In the genomic region with DNA sequence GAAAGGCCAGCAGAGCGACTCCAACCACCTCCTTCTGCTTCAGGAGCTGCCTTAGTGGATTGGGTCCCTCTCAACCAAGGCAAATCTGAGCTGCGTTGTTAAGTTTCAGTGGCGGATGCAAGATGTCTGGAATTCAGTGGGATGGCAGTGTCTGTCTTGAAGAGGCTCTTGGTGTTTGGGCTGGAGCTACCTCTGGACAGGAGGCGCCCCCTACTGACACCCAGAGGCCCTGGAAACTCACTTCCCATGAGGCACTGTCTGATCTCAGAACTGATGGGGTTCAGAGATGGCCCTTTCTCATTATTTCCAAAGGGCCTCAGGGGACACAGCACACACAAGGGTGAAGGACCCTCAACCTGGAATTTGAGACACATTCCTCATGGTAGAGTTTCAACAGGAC, we compare ENCODE assay signal across 8 cellular contexts. TPM values are rescaled to one million over a fixed set of nuclear protein-coding genes. Genes with fewer than 3 reads are reported as not detected.
DNase-seq lines count a peak whose midpoint lies in the region; ATAC-seq and TF ChIP-seq lines count a peak whose summit lies in the region.

No MANE protein-coding gene starts in this region.

- ATAC-seq in HG03045 (IDR thresholded peaks at IDR 0.05; ENCODE audit: unreplicated experiment), result no peak

- peak; percentile 49 for DNase-seq in ACHN
- peak; percentile 77 for DNase-seq in GM13977 (ENCODE audit: low spot score)
- DNase-seq in NOMO-1 treated with dmso at 0.1 percent for 144 hours (lab: John Stamatoyannopoulos, UW; ENCODE audit: unreplicated experiment), result peak; percentile 42
- peak; percentile 46 for DNase-seq in activated T-cell treated with anti-CD3 and anti-CD28 coated beads for 24 hours (ENCODE audit: low read depth)
- peak; percentile 54 for DNase-seq in fibroblast of peridontal ligament (ENCODE audit: extremely low read depth)
- peak; percentile 79 for DNase-seq in stomach

- no peak for TF ChIP-seq EP300 in stomach (IDR thresholded peaks at IDR 0.05)

- H3K27ac ChIP-seq in neutrophil (peak overlapping the region; percentile 69), stomach (no peak overlapping the region)

- H3K27me3 ChIP-seq in neutrophil, result no peaks in the 10 kb centered on the region
- H3K27me3 ChIP-seq in stomach, result no peaks in the 10 kb centered on the region

- intact Hi-C loops in stomach (cut with DNase I; ENCODE audit: low total_unique reads), result no loop called here

- no peak overlapping the region for H3K4me3 ChIP-seq in neutrophil (ENCODE audit: low read depth in 1 of 2, low read length in 1 of 2)
- no peak overlapping the region for H3K4me3 ChIP-seq in stomach

- H3K36me3 ChIP-seq in neutrophil, result no peaks in the 10 kb centered on the region
- no peaks in the 10 kb centered on the region for H3K36me3 ChIP-seq in stomach

- 24 to 49% (median 41%) methylated on average over 4 of the region's 4 CpGs for WGBS in stomach, 5 donors

- TF ChIP-seq CTCF in GM13977 (IDR thresholded peaks at IDR 0.05; ENCODE audit: extremely low read depth, insufficient read depth, missing control alignments), result peak; percentile 71
- peak; percentile 57 for TF ChIP-seq CTCF in neutrophil (IDR thresholded peaks at IDR 0.05)
- TF ChIP-seq CTCF in stomach (IDR thresholded peaks at IDR 0.05), result peak in 5 of 7 experiments; percentile 41 to 71 (median 54)

- H3K4me1 ChIP-seq in neutrophil (ENCODE audit: control insufficient read depth in 1 of 2, insufficient read depth in 1 of 2, low read depth in 1 of 2, low read length in 1 of 2), result peaks cover 27 to 31% of the 10 kb centered on the region in 2 experiments
- H3K4me1 ChIP-seq in stomach, result peaks cover 0 to 11% (median 1%) of the 10 kb centered on the region in 4 donors

- in situ Hi-C loops in ACHN (cut with HindIII; ENCODE audit: low pct_ligation_motif_present, low pct_unique_long_range_greater_than_20kb, low sequenced_read_pairs) (no loop called here), GM13977 (cut with MboI; ENCODE audit: low pct_unique_long_range_greater_than_20kb, low sequenced_read_pairs, unreplicated experiment) (no loop called here)

- no peak for TF ChIP-seq POLR2A in stomach (IDR thresholded peaks at IDR 0.05)

- H3K9me3 ChIP-seq in neutrophil (no peaks in the 10 kb centered on the region), stomach (no peaks in the 10 kb centered on the region)

RNA-seq across cellular contexts. Expression of a gene that starts 6.0 kb away (rescaled TPM):
- under 1 TPM in 1 of 5 donors, not detected in 4; 0.92 TPM for total RNA-seq in stomach
- not detected for polyA plus RNA-seq in stomach
